Comparison of ENCODE assay signal across 8 cellular contexts in genomic region chr6:26553739-26554668, GRCh38. TPM values are rescaled to one million over a fixed set of nuclear protein-coding genes. Genes with fewer than 3 reads are reported as not detected.
A peak's percentile ranks its signal among the peaks of the same experiment; 100 is the strongest.
DNase-seq lines count a peak whose midpoint lies in the region; ATAC-seq and TF ChIP-seq lines count a peak whose summit lies in the region.

No MANE protein-coding gene starts in this region.

- no peaks in the 10 kb centered on the region for H3K27me3 ChIP-seq in effector memory CD4-positive, alpha-beta T cell (replicated peaks; ENCODE audit: control insufficient read depth, insufficient read depth, low read length, poor library complexity, severe bottlenecking)

- TF ChIP-seq CTCF in 22Rv1 (IDR thresholded peaks at IDR 0.05) = no peak

- H3K4me1 ChIP-seq in effector memory CD4-positive, alpha-beta T cell (ENCODE audit: control insufficient read depth, insufficient read depth, low read length, poor library complexity, severe bottlenecking) = peaks cover 3% of the 10 kb centered on the region
- H3K4me1 ChIP-seq in mesodermal cell (ENCODE audit: control insufficient read depth, insufficient read depth, low read length, poor library complexity, severe bottlenecking) = no peaks in the 10 kb centered on the region

- H3K9me3 ChIP-seq in effector memory CD4-positive, alpha-beta T cell (ENCODE audit: control insufficient read depth, low read length) = no peaks in the 10 kb centered on the region
- H3K9me3 ChIP-seq in mesodermal cell (ENCODE audit: control insufficient read depth, low read length) = no peaks in the 10 kb centered on the region

- no peaks in the 10 kb centered on the region for H3K36me3 ChIP-seq in effector memory CD4-positive, alpha-beta T cell (ENCODE audit: control insufficient read depth, insufficient read depth, low read length)
- no peaks in the 10 kb centered on the region for H3K36me3 ChIP-seq in mesodermal cell (ENCODE audit: control insufficient read depth, insufficient read depth, low read length)

- H3K4me3 ChIP-seq in effector memory CD4-positive, alpha-beta T cell (ENCODE audit: insufficient read depth, low read depth, low read length, poor library complexity, severe bottlenecking) = peak overlapping the region; percentile 48
- peak overlapping the region; percentile 56 for H3K4me3 ChIP-seq in mesodermal cell (ENCODE audit: extremely low read depth, insufficient read depth, low read length, poor library complexity, severe bottlenecking)

- ATAC-seq in GM18520 (IDR thresholded peaks at IDR 0.05; ENCODE audit: unreplicated experiment) (peak; percentile 43), HG03432 (IDR thresholded peaks at IDR 0.05; ENCODE audit: unreplicated experiment) (peak; percentile 29)

- H3K27ac ChIP-seq in 22Rv1 (peak overlapping the region; percentile 86), mesodermal cell (ENCODE audit: low read depth, low read length, severe bottlenecking) (peak overlapping the region; percentile 62)
- peak overlapping the region; percentile 43 for H3K27ac ChIP-seq in effector memory CD4-positive, alpha-beta T cell (ENCODE audit: insufficient read depth, low read length, poor library complexity, severe bottlenecking)

- DNase-seq in NCI-H748 (lab: John Stamatoyannopoulos, UW; ENCODE audit: unreplicated experiment) = peak; percentile 86
- peak; percentile 82 to 88 for DNase-seq in activated CD4-positive, alpha-beta T cell treated with anti-CD3 and anti-CD28 coated beads, Interleukin-2, amount 50 U/mL, for 48 hours
- peak; percentile 62 to 70 (median 62) for DNase-seq in effector memory CD4-positive, alpha-beta T cell
- DNase-seq in stimulated activated CD8-positive, alpha-beta memory T cell treated with anti-CD3 and anti-CD28 coated beads, Interleukin-15, amount 100 ng/mL, for 1 hour (ENCODE audit: low read depth) = peak; percentile 56

- WGBS in mesodermal cell (ENCODE audit: insufficient coverage in 2 of 2), 2 experiments = 0 to 1% methylated on average over 18 of the region's 19 CpGs

RNA-seq across cellular contexts. Expression of gene HMGN4, which starts 15.8 kb away (rescaled TPM):
- 67.9 TPM for polyA plus RNA-seq in mesodermal cell (2013, experiment 1 of 2)
- 65.0 TPM for polyA plus RNA-seq in mesodermal cell (2013, experiment 2 of 2)

RNA-seq across cellular contexts. Expression of gene ABT1, which starts 42.7 kb away (rescaled TPM):
- 20.4 TPM for polyA plus RNA-seq in mesodermal cell (2013, experiment 1 of 2)
- polyA plus RNA-seq in mesodermal cell (2013, experiment 2 of 2) = 19.2 TPM

RNA-seq across cellular contexts. Expression of gene BTN1A1, which starts 53.9 kb away (rescaled TPM):
- not detected for polyA plus RNA-seq in mesodermal cell (2013, experiment 1 of 2)
- polyA plus RNA-seq in mesodermal cell (2013, experiment 2 of 2) = not detected

Comparison
In these comparisons a context has a peak if more than half of its experiments do, and no peak if none do; other contexts are left out.
1. Peak in every context shown above with its lines: DNase-seq, ATAC-seq, H3K4me3 ChIP-seq and H3K27ac ChIP-seq.